In the genomic region with DNA sequence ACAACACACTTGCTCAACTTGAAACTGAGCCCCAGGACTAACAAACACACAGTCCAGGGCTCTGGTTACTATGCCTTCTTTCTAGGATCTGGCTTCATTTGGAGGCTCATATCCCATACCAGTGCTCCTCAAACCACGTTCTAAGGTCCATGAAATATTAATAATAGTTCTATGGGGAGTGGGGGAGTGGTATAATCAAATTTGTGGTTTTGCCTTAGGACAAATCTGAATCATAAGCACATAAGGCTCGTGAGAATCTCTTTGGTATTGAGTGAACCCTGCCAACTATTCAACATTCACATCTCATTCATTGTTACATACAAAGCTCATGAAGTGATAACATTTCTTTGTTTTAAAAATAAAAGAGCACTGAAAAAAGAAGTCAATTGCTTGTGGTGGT, we compare ENCODE assay signal across 1 cellular context.
TF ChIP-seq lines count a peak whose summit lies in the region.

No MANE protein-coding gene starts in this region.

TF ChIP-seq in HEK293T, 16 proteins besides CTCF, POLR2A, EP300 and RAD21 (continued from another document):
- TF ChIP-seq PKNOX1 (IDR thresholded peaks at IDR 0.05) (no peak), LEF1 (IDR thresholded peaks at IDR 0.05; ENCODE audit: borderline replicate concordance) (no peak), FOXK2 (IDR thresholded peaks at IDR 0.05) (no peak), L3MBTL2 (conservative IDR thresholded peaks at IDR 0.05) (no peak), SP1 (IDR thresholded peaks at IDR 0.05) (no peak), CTBP1 (IDR thresholded peaks at IDR 0.05; ENCODE audit: borderline replicate concordance) (no peak), SUZ12 (IDR thresholded peaks at IDR 0.05) (no peak)
